In genomic region chr18:55287935-55288868, GRCh38 we compare ENCODE assay signal across 27 cellular contexts.
DNase-seq lines count a peak whose midpoint lies in the region; ATAC-seq and TF ChIP-seq lines count a peak whose summit lies in the region.
"Had no signal": no experiment of that assay in that cellular context is flagged by ENCODE, and none has a peak within 500 bp of the region (broad histone marks: within the 10 kb centered on the region; RNA-seq: fewer than 3 reads in every experiment).

No MANE protein-coding gene starts in this region.

- H4K12ac ChIP-seq in trophoblast cell (ENCODE audit: low read depth, low read length), result no peak overlapping the region

- no peak overlapping the region for H2AFZ ChIP-seq in trophoblast cell (ENCODE audit: insufficient read depth, low read length, poor library complexity)

- H3K4ac ChIP-seq in trophoblast cell (ENCODE audit: low read depth, low read length), result no peak overlapping the region

- H3K23ac ChIP-seq in trophoblast cell (ENCODE audit: low read length), result no peak overlapping the region

- H2AK5ac ChIP-seq in trophoblast cell (ENCODE audit: low read length), result no peak overlapping the region

- H3K27me3 ChIP-seq in trophoblast cell (ENCODE audit: insufficient read depth, low read length), result no peaks in the 10 kb centered on the region
- H3K27me3 ChIP-seq: cardiac muscle cell, left lung, SJCRH30, upper lobe of right lung had no signal

- H3K9ac ChIP-seq in trophoblast cell (ENCODE audit: low read length), result no peak overlapping the region

- H3K79me2 ChIP-seq in trophoblast cell (ENCODE audit: control insufficient read depth, insufficient read depth, low read length, poor library complexity), result no peaks in the 10 kb centered on the region

- H3K27ac ChIP-seq in cingulate gyrus (ENCODE audit: low read depth, low read length) (peak overlapping the region; percentile 7), trophoblast cell (ENCODE audit: low read depth, low read length) (no peak overlapping the region)
- H3K27ac ChIP-seq: cardiac muscle cell, left lung, SJCRH30, upper lobe of right lung had no signal

- H4K8ac ChIP-seq in trophoblast cell (ENCODE audit: low read depth, low read length), result peak overlapping the region; percentile 4

- no peak overlapping the region for H3K4me3 Mint-ChIP-seq in HFFc6
- H3K4me3 Mint-ChIP-seq: activated CD4-positive, alpha-beta memory T cell treated with anti-CD3 and anti-CD28 coated beads, Interleukin-2, amount 10 ng/mL, durations not matched to agents 7 days and 5 days; activated naive CD8-positive, alpha-beta T cell; activated T-helper 17 cell treated with anti-CD3 and anti-CD28 coated beads, Interleukin-2, amount 50 U/mL, for 72 hours; CD14-positive monocyte; endodermal cell had no signal

- no peak overlapping the region for H2BK120ac ChIP-seq in trophoblast cell (ENCODE audit: insufficient read depth, low read length, poor library complexity)

- no peak overlapping the region for H3K4me2 ChIP-seq in trophoblast cell (ENCODE audit: low read length)

- no peaks in the 10 kb centered on the region for H3K9me3 Mint-ChIP-seq in HFFc6
- H3K9me3 Mint-ChIP-seq: activated CD4-positive, alpha-beta memory T cell treated with anti-CD3 and anti-CD28 coated beads, Interleukin-2, amount 10 ng/mL, durations not matched to agents 7 days and 5 days; activated T-helper 17 cell treated with anti-CD3 and anti-CD28 coated beads, Interleukin-2, amount 50 U/mL, for 72 hours; endodermal cell; naive B cell had no signal

- H2BK5ac ChIP-seq in trophoblast cell (ENCODE audit: low read depth, low read length, poor library complexity), result no peak overlapping the region

- WGBS in trophoblast cell (ENCODE audit: extremely low coverage, insufficient coverage, insufficient read length), result no CpG with 5 or more reads among the region's 10 CpGs

- H3K27me3 Mint-ChIP-seq in HFFc6 (ENCODE audit: insufficient read depth), result no peaks in the 10 kb centered on the region
- H3K27me3 Mint-ChIP-seq: activated naive CD8-positive, alpha-beta T cell; activated T-helper 17 cell treated with anti-CD3 and anti-CD28 coated beads, Interleukin-2, amount 50 U/mL, for 72 hours; naive B cell had no signal

- ATAC-seq in GM21423 (IDR thresholded peaks at IDR 0.05; ENCODE audit: unreplicated experiment) (no peak), GM18907 (IDR thresholded peaks at IDR 0.05; ENCODE audit: unreplicated experiment) (no peak)
- ATAC-seq: activated T-helper 17 cell treated with anti-CD3 and anti-CD28 coated beads, Interleukin-2, amount 50 U/mL, for 72 hours; left lung had no signal

- no peak overlapping the region for H2BK12ac ChIP-seq in trophoblast cell (ENCODE audit: low read length)

- H3K4me3 ChIP-seq in trophoblast cell (ENCODE audit: low read depth, low read length), result no peak overlapping the region
- H3K4me3 ChIP-seq: cardiac muscle cell, left lung, SJCRH30, upper lobe of right lung had no signal

- H3K14ac ChIP-seq in trophoblast cell (ENCODE audit: low read length), result no peak overlapping the region

- DNase-seq in ELR (ENCODE audit: low read depth) (peak; percentile 33), HFFc6 (no peak), trophoblast cell (no peak), NCI-H1694 (lab: John Stamatoyannopoulos, UW) (no peak)
- DNase-seq: activated CD4-positive, alpha-beta memory T cell treated with anti-CD3 and anti-CD28 coated beads, Interleukin-2, amount 10 ng/mL, durations not matched to agents 7 days and 5 days; activated CD4-positive, CD25-positive, alpha-beta regulatory T cell treated with anti-CD3 and anti-CD28 coated beads, Interleukin-2, amount 50 U/mL, for 72 hours; anterior cingulate cortex; Calu3; cortex of kidney; endodermal cell; GOT3; IMR-90; left lung; naive B cell; NCI-H1048; NCI-H2029; NCI-H345; NCI-H748 treated with DMSO at 0.1 percent for 48 hours; SJCRH30; upper lobe of right lung had no signal

- no peaks in the 10 kb centered on the region; the same call in 1 of the 2 replicates for H3K36me3 Mint-ChIP-seq in HFFc6 (ENCODE audit: low read depth)
- H3K36me3 Mint-ChIP-seq: activated naive CD8-positive, alpha-beta T cell; CD14-positive monocyte had no signal

- peaks cover 82% of the 10 kb centered on the region for H3K4me1 Mint-ChIP-seq in HFFc6 (ENCODE audit: low read depth)
- H3K4me1 Mint-ChIP-seq: activated CD4-positive, alpha-beta memory T cell treated with anti-CD3 and anti-CD28 coated beads, Interleukin-2, amount 10 ng/mL, durations not matched to agents 7 days and 5 days; activated T-helper 17 cell treated with anti-CD3 and anti-CD28 coated beads, Interleukin-2, amount 50 U/mL, for 72 hours had no signal

- peaks cover 0 to 1% of the 10 kb centered on the region in 2 experiments for H3K36me3 ChIP-seq in trophoblast cell (ENCODE audit: control insufficient read depth in 1 of 2, insufficient read depth in 2 of 2, low read length in 2 of 2)
- H3K36me3 ChIP-seq: cardiac muscle cell, left lung, SJCRH30, upper lobe of right lung had no signal

- H3K79me1 ChIP-seq in trophoblast cell (ENCODE audit: low read length), result no peaks in the 10 kb centered on the region

- no peaks in the 10 kb centered on the region for H3K9me3 ChIP-seq in trophoblast cell (ENCODE audit: insufficient read depth, low read depth, low read length)
- H3K9me3 ChIP-seq: left lung, SJCRH30, upper lobe of right lung had no signal

- no peak overlapping the region for H4K91ac ChIP-seq in trophoblast cell (ENCODE audit: low read depth, low read length)

- no peak for TF ChIP-seq CTCF in HFFc6 (IDR thresholded peaks at IDR 0.05)

- peaks cover 2 to 3% of the 10 kb centered on the region in 2 experiments for H3K4me1 ChIP-seq in trophoblast cell (ENCODE audit: control insufficient read depth in 1 of 2, insufficient read depth in 2 of 2, low read length in 2 of 2)
- H3K4me1 ChIP-seq: left lung, SJCRH30 had no signal

- no peak overlapping the region for H3K18ac ChIP-seq in trophoblast cell (ENCODE audit: low read length)

- H3K27ac Mint-ChIP-seq in HFFc6, result peak overlapping the region; percentile 75
- H3K27ac Mint-ChIP-seq: activated CD4-positive, alpha-beta memory T cell treated with anti-CD3 and anti-CD28 coated beads, Interleukin-2, amount 10 ng/mL, durations not matched to agents 7 days and 5 days; activated naive CD8-positive, alpha-beta T cell; activated T-helper 17 cell treated with anti-CD3 and anti-CD28 coated beads, Interleukin-2, amount 50 U/mL, for 72 hours; CD14-positive monocyte had no signal
